Comparison of ENCODE assay signal across 8 cellular contexts in the genomic region with DNA sequence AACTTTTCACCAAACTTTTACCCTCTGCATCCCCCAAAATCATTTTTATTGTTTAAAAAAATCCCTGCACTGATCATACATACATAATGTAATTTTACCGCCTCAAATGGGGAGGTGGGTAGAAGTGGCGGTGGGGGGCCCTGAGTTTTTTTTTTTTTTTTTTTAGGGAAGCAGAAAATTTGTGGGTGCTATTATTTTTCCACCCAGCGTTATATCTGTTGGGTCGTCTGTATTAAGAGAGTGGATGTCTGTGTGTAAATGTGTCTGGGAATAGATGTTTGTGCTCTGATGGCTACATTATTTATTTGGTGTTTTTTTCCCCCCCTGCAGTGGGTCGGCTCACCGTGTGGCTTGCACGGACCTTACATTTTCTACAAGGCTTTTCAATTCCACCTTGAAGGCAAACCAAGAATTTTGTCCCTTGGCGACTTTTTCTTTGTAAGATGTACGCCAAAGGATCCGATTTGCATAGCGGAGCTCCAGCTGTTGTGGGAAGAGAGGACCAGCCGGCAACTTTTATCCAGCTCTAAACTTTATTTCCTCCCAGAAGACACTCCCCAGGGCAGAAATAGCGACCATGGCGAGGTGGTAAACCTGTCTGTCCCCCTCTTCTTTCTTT. TPM values are rescaled to one million over a fixed set of nuclear protein-coding genes. Genes with fewer than 3 reads are reported as not detected.
DNase-seq lines count a peak whose midpoint lies in the region; ATAC-seq and TF ChIP-seq lines count a peak whose summit lies in the region.

No MANE protein-coding gene starts in this region.

- ATAC-seq in GM21786 (IDR thresholded peaks at IDR 0.05; ENCODE audit: unreplicated experiment) = no peak

- H3K9me3 Mint-ChIP-seq in endothelial cell (ENCODE audit: unreplicated experiment) = no peaks in the 10 kb centered on the region

- H3K36me3 Mint-ChIP-seq in endothelial cell (ENCODE audit: low read depth, unreplicated experiment) = no peaks in the 10 kb centered on the region

- peaks cover 26% of the 10 kb centered on the region for H3K4me1 Mint-ChIP-seq in endothelial cell (ENCODE audit: unreplicated experiment)

- POLR2A ChIA-PET in RWPE1 (lab: Yijun Ruan, JAX; ENCODE audit: low non-redundant PET) = interaction anchor here (0.6 to 0.9 kb wide), 4 partner anchors 30 to 142 kb away, joined by 3 read pairs; no protein-coding TSS in a partner anchor

- H3K27ac ChIP-seq in RWPE1 = peak overlapping the region; percentile 99

- CTCF ChIA-PET in RWPE1 (lab: Yijun Ruan, JAX) = interaction anchor here (0.6 to 1.1 kb wide), 5 partner anchors 34 to 343 kb away, joined by 3 to 6 read pairs (median 4); no protein-coding TSS in a partner anchor

- DNase-seq in SIG-M5 treated with dmso at 0.1 percent for 504 hours (lab: John Stamatoyannopoulos, UW; ENCODE audit: unreplicated experiment) (peak; percentile 36), SIG-M5 (lab: John Stamatoyannopoulos, UW) (no peak), RWPE1 (ENCODE audit: low spot score) (no peak), endothelial cell (ENCODE audit: low spot score) (peak; percentile 20), myocyte (ENCODE audit: low read depth) (peak; percentile 58), GOT3 (lab: John Stamatoyannopoulos, UW) (no peak), NCI-H1436 (lab: John Stamatoyannopoulos, UW) (no peak)

- H3K27ac Mint-ChIP-seq in endothelial cell (ENCODE audit: unreplicated experiment) = no peak overlapping the region

- H3K27me3 Mint-ChIP-seq in endothelial cell (ENCODE audit: unreplicated experiment) = no peaks in the 10 kb centered on the region

- H3K4me3 Mint-ChIP-seq in endothelial cell (ENCODE audit: unreplicated experiment) = peak overlapping the region; percentile 95

- TF ChIP-seq CTCF in RWPE1 (conservative IDR thresholded peaks at IDR 0.05; ENCODE audit: low read depth) (no peak), endothelial cell (IDR thresholded peaks at IDR 0.05; ENCODE audit: unreplicated experiment) (no peak)

RNA-seq across cellular contexts. Expression of gene ARID5B, which starts 0.4 kb away (rescaled TPM):
- total RNA-seq in endothelial cell (ENCODE audit: unreplicated experiment) (0.62 TPM), myocyte (15.8 and 15.9 TPM in 2 replicates)
- 11.0 TPM for polyA plus RNA-seq in myocyte (2012)

Comparison
In these comparisons a context has a peak if more than half of its experiments do, and no peak if none do; other contexts are left out.
1. DNase-seq: peak in SIG-M5 treated with dmso at 0.1 percent for 504 hours (single experiment), endothelial cell (single experiment) and myocyte (single experiment); none in SIG-M5 (single experiment), RWPE1 (single experiment), GOT3 (single experiment) and NCI-H1436 (single experiment).
2. RNA of gene ARID5B, which starts 0.4 kb away (total RNA-seq): 15.8 to 15.9 TPM in myocyte; 0.62 TPM in endothelial cell (single experiment); every median in the first group is over 10 times any median in the second.